9 cellular contexts compared by ENCODE assay signal in genomic region chr5:132463808-132464154, GRCh38. TPM values are rescaled to one million over a fixed set of nuclear protein-coding genes. Genes with fewer than 3 reads are reported as not detected.
DNase-seq lines count a peak whose midpoint lies in the region; ATAC-seq, FAIRE-seq and TF ChIP-seq lines count a peak whose summit lies in the region.
"Had no signal": no experiment of that assay in that cellular context is flagged by ENCODE, and none has a peak within 500 bp of the region (broad histone marks: within the 10 kb centered on the region; RNA-seq: fewer than 3 reads in every experiment).

No MANE protein-coding gene starts in this region.

- no peaks in the 10 kb centered on the region for H3K9me1 ChIP-seq in endothelial cell of umbilical vein (replicated peaks; ENCODE audit: control insufficient read depth, extremely low read depth, insufficient read depth, low read length)

- H3K9me3 ChIP-seq in CD4-positive, alpha-beta memory T cell (ENCODE audit: control insufficient read depth in 1 of 2, low read length in 2 of 2) = no peaks in the 10 kb centered on the region
- H3K9me3 ChIP-seq in Panc1 (ENCODE audit: control insufficient read depth, insufficient read depth, low read depth, low read length) = no peaks in the 10 kb centered on the region
- H3K9me3 ChIP-seq in endothelial cell of umbilical vein (replicated peaks; ENCODE audit: control insufficient read depth, insufficient read depth, low read length) = no peaks in the 10 kb centered on the region
- no peaks in the 10 kb centered on the region for H3K9me3 ChIP-seq in psoas muscle
- H3K9me3 ChIP-seq in smooth muscle cell (replicated peaks; ENCODE audit: low read depth) = no peaks in the 10 kb centered on the region

- H3K9ac ChIP-seq in endothelial cell of umbilical vein (replicated peaks; ENCODE audit: extremely low read depth, insufficient read depth, low read length) (no peak overlapping the region), smooth muscle cell (ENCODE audit: low read depth) (no peak overlapping the region)

- peak overlapping the region; percentile 63 for H3K27ac ChIP-seq in CD4-positive, alpha-beta memory T cell (ENCODE audit: low read depth, low read length)
- H3K27ac ChIP-seq in Panc1 (ENCODE audit: low read length) = peak overlapping the region; percentile 79
- no peak overlapping the region for H3K27ac ChIP-seq in endothelial cell of umbilical vein (ENCODE audit: insufficient read depth, low read depth, low read length)
- peak overlapping the region; percentile 23 for H3K27ac ChIP-seq in psoas muscle
- H3K27ac ChIP-seq in smooth muscle cell (ENCODE audit: low read depth) = no peak overlapping the region

- intact Hi-C loops in CD4-positive, alpha-beta memory T cell (cut with micrococcal nuclease) = loop anchor here (1.0 kb wide), 1 partner anchor 10 kb away; no protein-coding TSS in a partner anchor
- intact Hi-C loops in Panc1 (cut with micrococcal nuclease; ENCODE audit: unreplicated experiment) = no loop called here
- intact Hi-C loops in endothelial cell of umbilical vein (cut with micrococcal nuclease) = loop anchor here (1.0 kb wide), 2 partner anchors 7 to 74 kb away; no protein-coding TSS in a partner anchor
- intact Hi-C loops in psoas muscle (cut with DNase I) = no loop called here

- H3K4me2 ChIP-seq in endothelial cell of umbilical vein (ENCODE audit: insufficient read depth, low read length) = no peak overlapping the region
- no peak overlapping the region for H3K4me2 ChIP-seq in smooth muscle cell

- peak overlapping the region; percentile 25 to 26 for H3K4me3 ChIP-seq in CD4-positive, alpha-beta memory T cell (ENCODE audit: low read length in 2 of 2)
- H3K4me3 ChIP-seq in Panc1 (ENCODE audit: low read depth in 2 of 2, low read length in 2 of 2) (peak overlapping the region; percentile 27 to 50), endothelial cell of umbilical vein (replicated peaks in 1 of 3; ENCODE audit: insufficient read depth in 1 of 3, low read depth in 1 of 3, low read length in 3 of 3) (no peak overlapping the region), psoas muscle (no peak overlapping the region), smooth muscle cell (no peak overlapping the region)

- BruUV-seq in Panc1 (replicated peaks; lab: Mats Ljungman, UMichigan) (no TSS peak), endothelial cell of umbilical vein (replicated peaks; lab: Mats Ljungman, UMichigan) (no TSS peak)

- peak overlapping the region; percentile 66 to 87 (median 83) for H3K4me3 Mint-ChIP-seq in CD4-positive, alpha-beta memory T cell

- in situ Hi-C loops in Panc1 (cut with HindIII; ENCODE audit: low pct_unique_long_range_greater_than_20kb, low sequenced_read_pairs) = no loop called here

- peaks cover 69 to 100% (median 88%) of the 10 kb centered on the region in 4 donors for H3K4me1 Mint-ChIP-seq in CD4-positive, alpha-beta memory T cell

- peaks cover 99% of the 10 kb centered on the region for H3K4me1 ChIP-seq in CD4-positive, alpha-beta memory T cell (ENCODE audit: insufficient read depth, low read length)
- H3K4me1 ChIP-seq in Panc1 (ENCODE audit: control insufficient read depth, insufficient read depth, low read length) = peaks cover 18% of the 10 kb centered on the region
- H3K4me1 ChIP-seq in endothelial cell of umbilical vein (ENCODE audit: control insufficient read depth, extremely low read depth, insufficient read depth, low read length) = peaks cover 31% of the 10 kb centered on the region
- H3K4me1 ChIP-seq in psoas muscle = peaks cover 32% of the 10 kb centered on the region
- H3K4me1 ChIP-seq in smooth muscle cell (ENCODE audit: low read depth) = peaks cover 9% of the 10 kb centered on the region

- CTCF ChIA-PET in CD4-positive, alpha-beta memory T cell (lab: Charles Lee; ENCODE audit: partially characterized antibody) = interaction anchor here (1.1 to 7.1 kb wide), 13 partner anchors 8 to 53 kb away, joined by 3 to 92 read pairs (median 16); partner anchors contain the start of gene IRF1
- CTCF ChIA-PET in Panc1 (lab: Charles Lee) = interaction anchor here (1.2 to 1.4 kb wide), 2 partner anchors 37 to 76 kb away, joined by 3 read pairs; no protein-coding TSS in a partner anchor
- CTCF ChIA-PET in endothelial cell of umbilical vein (lab: Charles Lee) = interaction anchor here (1.3 to 3.6 kb wide), 12 partner anchors 9 to 76 kb away, joined by 4 to 23 read pairs (median 6); no protein-coding TSS in a partner anchor

- no peak for TF ChIP-seq POLR2A in endothelial cell of umbilical vein (IDR thresholded peaks at IDR 0.05; ENCODE audit: low read depth, low read length)

- no peaks in the 10 kb centered on the region for H3K36me3 ChIP-seq in CD4-positive, alpha-beta memory T cell (ENCODE audit: insufficient read depth, low read length)
- H3K36me3 ChIP-seq in Panc1 (ENCODE audit: control insufficient read depth, insufficient read depth, low read length) (no peaks in the 10 kb centered on the region), endothelial cell of umbilical vein (ENCODE audit: control insufficient read depth in 2 of 2, extremely low read depth in 1 of 2, insufficient read depth in 2 of 2, low read length in 2 of 2) (no peaks in the 10 kb centered on the region), psoas muscle (ENCODE audit: insufficient read depth in 1 of 2, low read depth in 1 of 2) (no peaks in the 10 kb centered on the region), smooth muscle cell (ENCODE audit: low read depth) (no peaks in the 10 kb centered on the region)

- FAIRE-seq in endothelial cell of umbilical vein (lab: Jason Lieb, UNC) = no peak

- H3K27ac Mint-ChIP-seq in CD4-positive, alpha-beta memory T cell = peak overlapping the region; percentile 94 to 98 (median 96)

- DNase-seq in CD4-positive, alpha-beta memory T cell = peak in 2 of 5 donors; percentile 24 to 42
- DNase-seq in Panc1 (ENCODE audit: low read depth, low spot score) = no peak
- no peak for DNase-seq in endothelial cell of umbilical vein (ENCODE audit: low read depth, low spot score)
- no peak for DNase-seq in psoas muscle
- DNase-seq in smooth muscle cell (lab: John Stamatoyannopoulos, UW; ENCODE audit: unreplicated experiment) = no peak
- DNase-seq in EL = no peak
- DNase-seq: NCI-H2029 treated with DMSO at 0.1 percent for 48 hours had no signal

- H3K27me3 Mint-ChIP-seq in CD4-positive, alpha-beta memory T cell = no peaks in the 10 kb centered on the region

- peaks cover 0 to 8% (median 0%) of the 10 kb centered on the region in 8 donors for H3K9me3 Mint-ChIP-seq in CD4-positive, alpha-beta memory T cell

- dilution Hi-C loops in endothelial cell of umbilical vein (cut with MboI; ENCODE audit: extremely low pct_ligation_motif_present, low sequenced_read_pairs) = no loop called here

- H3F3A ChIP-seq in smooth muscle cell (ENCODE audit: low read depth) = peaks cover 3% of the 10 kb centered on the region

- no peaks in the 10 kb centered on the region for H4K20me1 ChIP-seq in endothelial cell of umbilical vein (replicated peaks; ENCODE audit: control insufficient read depth, extremely low read depth, insufficient read depth, low read length)
- no peaks in the 10 kb centered on the region for H4K20me1 ChIP-seq in smooth muscle cell (ENCODE audit: low read depth)

- H3K36me3 Mint-ChIP-seq in CD4-positive, alpha-beta memory T cell = peaks cover 19 to 34% of the 10 kb centered on the region in 2 donors

- POLR2A ChIA-PET in CD4-positive, alpha-beta memory T cell (lab: Charles Lee; ENCODE audit: partially characterized antibody) = interaction anchor here (1.1 to 35.0 kb wide), 10 partner anchors 7 to 77 kb away, joined by 4 to 1580 read pairs (median 38); partner anchors contain the start of gene IRF1
- POLR2A ChIA-PET in Panc1 (lab: Charles Lee) (interaction anchor here (0.5 kb wide), 1 partner anchor 723 kb away, joined by 14 read pairs; no protein-coding TSS in a partner anchor), endothelial cell of umbilical vein (lab: Charles Lee) (no interaction called here)

- H3K79me2 ChIP-seq in endothelial cell of umbilical vein (ENCODE audit: control insufficient read depth, insufficient read depth, low read length) (no peaks in the 10 kb centered on the region), smooth muscle cell (ENCODE audit: low read depth) (no peaks in the 10 kb centered on the region)

- 54 to 79% (median 77%) methylated on average over 5 of the region's 5 CpGs for WGBS in psoas muscle, 3 donors
- 72% methylated on average over 5 of the region's 5 CpGs for WGBS in smooth muscle cell (ENCODE audit: low lambda C conversion rate)

- ATAC-seq in Panc1 (peak; percentile 44), psoas muscle (no peak), HG02610 (IDR thresholded peaks at IDR 0.05; ENCODE audit: unreplicated experiment) (no peak), GM21786 (IDR thresholded peaks at IDR 0.05; ENCODE audit: unreplicated experiment) (no peak)

- no peaks in the 10 kb centered on the region for H3K27me3 ChIP-seq in CD4-positive, alpha-beta memory T cell (ENCODE audit: insufficient read depth, low read length)
- no peaks in the 10 kb centered on the region for H3K27me3 ChIP-seq in Panc1 (ENCODE audit: control insufficient read depth, insufficient read depth, low read length)
- H3K27me3 ChIP-seq in endothelial cell of umbilical vein (ENCODE audit: control insufficient read depth in 2 of 2, insufficient read depth in 2 of 2, low read length in 2 of 2) = no peaks in the 10 kb centered on the region
- no peaks in the 10 kb centered on the region for H3K27me3 ChIP-seq in psoas muscle (ENCODE audit: insufficient read depth in 3 of 3, low read length in 2 of 3)
- H3K27me3 ChIP-seq in smooth muscle cell (ENCODE audit: low read depth) = no peaks in the 10 kb centered on the region

- H2AFZ ChIP-seq in endothelial cell of umbilical vein (ENCODE audit: low read depth, low read length) = peak overlapping the region; percentile 72
- H2AFZ ChIP-seq in smooth muscle cell (ENCODE audit: low read depth) = no peak overlapping the region

- TF ChIP-seq CTCF in Panc1 (IDR thresholded peaks at IDR 0.05) (no peak), endothelial cell of umbilical vein (IDR thresholded peaks at IDR 0.05; ENCODE audit: extremely low read depth in 1 of 2, insufficient read depth in 1 of 2, low read depth in 1 of 2, low read length in 2 of 2) (no peak), psoas muscle (IDR thresholded peaks at IDR 0.05) (no peak), smooth muscle cell (IDR thresholded peaks at IDR 0.05; ENCODE audit: borderline replicate concordance, insufficient read depth, poor library complexity, severe bottlenecking) (no peak)

RNA-seq across cellular contexts. Expression of gene IRF1, which starts 26.8 kb away (rescaled TPM):
- total RNA-seq in CD4-positive, alpha-beta memory T cell = 100 to 1,000 TPM; 192 to 202 TPM
- polyA plus RNA-seq in CD4-positive, alpha-beta memory T cell = 100 to 1,000 TPM; 192 to 237 TPM
- 48.9 TPM for total RNA-seq in Panc1 (2021; ENCODE audit: unreplicated experiment)
- 46.4 TPM for polyA plus RNA-seq in Panc1 (2012; ENCODE audit: insufficient read length)
- 17.7 and 28.0 TPM in 2 replicates for total RNA-seq in endothelial cell of umbilical vein
- polyA plus RNA-seq in endothelial cell of umbilical vein = 10.6 and 12.3 TPM in 2 replicates
- 12.4 and 15.5 TPM in 2 replicates for polyA plus RNA-seq in endothelial cell of umbilical vein (2011; cell fraction: cytosol; rRNA removed)
- polyA plus RNA-seq in endothelial cell of umbilical vein (2011; cell fraction: nucleus; rRNA removed) = 28.0 and 32.5 TPM in 2 replicates
- 13.7 and 15.0 TPM in 2 replicates for polyA plus RNA-seq in endothelial cell of umbilical vein (2012)
- 25.9 and 32.0 TPM in 2 replicates for polyA minus RNA-seq in endothelial cell of umbilical vein
- 11.5 TPM for polyA minus RNA-seq in endothelial cell of umbilical vein (2011; cell fraction: cytosol; rRNA and poly(A)+ RNA removed)
- 45.9 and 55.2 TPM in 2 replicates for polyA minus RNA-seq in endothelial cell of umbilical vein (2011; cell fraction: nucleus; rRNA and poly(A)+ RNA removed)
- 10 to 100 TPM in 3 of 4 donors, 1 to 10 TPM in 1; 5.5 to 18.8 (median 13.7) TPM for total RNA-seq in psoas muscle
- 10 to 100 TPM in 1 of 3 donors, 1 to 10 TPM in 2; 4.7 to 11.8 (median 4.9) TPM for polyA plus RNA-seq in psoas muscle
- total RNA-seq in smooth muscle cell = 15.7 and 18.0 TPM in 2 replicates
- 19.1 and 25.5 TPM in 2 replicates for polyA plus RNA-seq in smooth muscle cell

Comparison
In these comparisons a context has a peak if more than half of its experiments do, and no peak if none do; other contexts are left out.
1. H3K27ac ChIP-seq: peak in CD4-positive, alpha-beta memory T cell (single experiment), Panc1 (single experiment) and psoas muscle (single experiment); none in endothelial cell of umbilical vein (single experiment) and smooth muscle cell (single experiment).
2. H3K4me3 ChIP-seq: peak in CD4-positive, alpha-beta memory T cell (2 of 2) and Panc1 (2 of 2); none in endothelial cell of umbilical vein (0 of 3), psoas muscle (single experiment) and smooth muscle cell (single experiment).
3. intact Hi-C loops: an anchor here in CD4-positive, alpha-beta memory T cell (1.0 kb wide) and endothelial cell of umbilical vein (1.0 kb wide); none called in Panc1 and psoas muscle.